Comparison of ENCODE assay signal across 3 cellular contexts in the genomic region with DNA sequence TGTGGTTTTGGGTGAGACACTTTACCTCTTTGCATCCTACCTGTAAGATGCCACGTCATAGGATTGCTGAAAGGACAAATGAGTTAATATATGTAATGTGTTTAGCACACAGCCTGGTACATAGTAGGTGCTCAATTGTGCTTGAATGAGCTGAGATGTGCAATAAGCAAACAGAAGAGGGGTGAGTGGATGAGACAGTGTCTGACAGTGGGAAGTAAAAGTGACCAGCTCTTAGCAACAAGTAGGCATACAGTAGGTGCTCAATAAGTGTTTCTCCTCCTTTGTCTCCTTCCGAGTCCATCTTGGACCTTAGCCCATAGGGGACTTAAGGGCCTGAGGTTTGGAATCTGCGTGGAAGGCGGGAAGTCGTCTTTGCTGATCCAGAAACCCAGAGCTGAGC.
A peak's percentile ranks its signal among the peaks of the same experiment; 100 is the strongest.
TF ChIP-seq lines count a peak whose summit lies in the region.

No MANE protein-coding gene starts in this region.

TF ChIP-seq in A549, 52 proteins besides CTCF, POLR2A, EP300 and RAD21:
- no peak for TF ChIP-seq MAZ (IDR thresholded peaks at IDR 0.05; ENCODE audit: borderline replicate concordance, low read depth, low read length)
- TF ChIP-seq, protein P1, sequence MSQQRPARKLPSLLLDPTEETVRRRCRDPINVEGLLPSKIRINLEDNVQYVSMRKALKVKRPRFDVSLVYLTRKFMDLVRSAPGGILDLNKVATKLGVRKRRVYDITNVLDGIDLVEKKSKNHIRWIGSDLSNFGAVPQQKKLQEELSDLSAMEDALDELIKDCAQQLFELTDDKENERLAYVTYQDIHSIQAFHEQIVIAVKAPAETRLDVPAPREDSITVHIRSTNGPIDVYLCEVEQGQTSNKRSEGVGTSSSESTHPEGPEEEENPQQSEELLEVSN (IDR thresholded peaks at IDR 0.05; ENCODE audit: borderline replicate concordance, low read depth), result no peak
- no peak for TF ChIP-seq SMC3 (IDR thresholded peaks at IDR 0.05)
- TF ChIP-seq, protein P2, sequence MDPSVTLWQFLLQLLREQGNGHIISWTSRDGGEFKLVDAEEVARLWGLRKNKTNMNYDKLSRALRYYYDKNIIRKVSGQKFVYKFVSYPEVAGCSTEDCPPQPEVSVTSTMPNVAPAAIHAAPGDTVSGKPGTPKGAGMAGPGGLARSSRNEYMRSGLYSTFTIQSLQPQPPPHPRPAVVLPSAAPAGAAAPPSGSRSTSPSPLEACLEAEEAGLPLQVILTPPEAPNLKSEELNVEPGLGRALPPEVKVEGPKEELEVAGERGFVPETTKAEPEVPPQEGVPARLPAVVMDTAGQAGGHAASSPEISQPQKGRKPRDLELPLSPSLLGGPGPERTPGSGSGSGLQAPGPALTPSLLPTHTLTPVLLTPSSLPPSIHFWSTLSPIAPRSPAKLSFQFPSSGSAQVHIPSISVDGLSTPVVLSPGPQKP (IDR thresholded peaks at IDR 0.05; ENCODE audit: low read depth, low read length), result no peak
- TF ChIP-seq HEYL (CRISPR knock-in tag; IDR thresholded peaks at IDR 0.05), result no peak
- TF ChIP-seq CBX2 (IDR thresholded peaks at IDR 0.05; ENCODE audit: borderline replicate concordance, low read depth), result no peak

TF ChIP-seq in IMR-90, 13 proteins besides CTCF, POLR2A, EP300 and RAD21:
- TF ChIP-seq FOS (IDR thresholded peaks at IDR 0.05; ENCODE audit: low read depth, low read length), result no peak
- no peak for TF ChIP-seq MAZ (IDR thresholded peaks at IDR 0.05; ENCODE audit: borderline replicate concordance, low read depth, low read length)
- no peak for TF ChIP-seq BHLHE40 (IDR thresholded peaks at IDR 0.05; ENCODE audit: low read depth, low read length)
- TF ChIP-seq SMC3 (IDR thresholded peaks at IDR 0.05; ENCODE audit: low read depth, low read length), result no peak
- TF ChIP-seq, protein P2 (IDR thresholded peaks at IDR 0.05; ENCODE audit: borderline replicate concordance, low read depth, low read length), result no peak
- no peak for TF ChIP-seq CEBPB (IDR thresholded peaks at IDR 0.05; ENCODE audit: low read depth, low read length)
- no peak for TF ChIP-seq MAFK (IDR thresholded peaks at IDR 0.05; ENCODE audit: low read depth, low read length)
TF ChIP-seq in IMR-90: peak in this region for 0.

TF ChIP-seq in HepG2, 621 proteins besides CTCF, POLR2A, EP300 and RAD21 (continues in another document):
- TF ChIP-seq ARNT (IDR thresholded peaks at IDR 0.05) (no peak), STAT6 (CRISPR knock-in tag; IDR thresholded peaks at IDR 0.05; ENCODE audit: borderline replicate concordance) (no peak), ZNF563 (CRISPR knock-in tag; IDR thresholded peaks at IDR 0.05) (no peak), ATF1 (CRISPR knock-in tag; IDR thresholded peaks at IDR 0.05) (no peak), HMG20A (CRISPR knock-in tag; IDR thresholded peaks at IDR 0.05; ENCODE audit: borderline replicate concordance) (no peak), TCF12 (IDR thresholded peaks at IDR 0.05) (no peak), TCF12 (CRISPR knock-in tag; IDR thresholded peaks at IDR 0.05) (no peak), RXRB (CRISPR knock-in tag; IDR thresholded peaks at IDR 0.05; ENCODE audit: borderline replicate concordance) (no peak), TFDP2 (CRISPR knock-in tag; IDR thresholded peaks at IDR 0.05) (no peak), KDM1A (CRISPR knock-in tag; IDR thresholded peaks at IDR 0.05) (0 out of 2 replicates have a peak, but pooled peaks have one; percentile 20), ZNF557 (CRISPR knock-in tag; IDR thresholded peaks at IDR 0.05) (no peak), AHR (CRISPR knock-in tag; IDR thresholded peaks at IDR 0.05) (no peak), ZFP82 (CRISPR knock-in tag; IDR thresholded peaks at IDR 0.05; ENCODE audit: borderline replicate concordance) (no peak), LBX2 (CRISPR knock-in tag; IDR thresholded peaks at IDR 0.05; ENCODE audit: borderline replicate concordance) (no peak), ZNF274 (CRISPR knock-in tag; IDR thresholded peaks at IDR 0.05) (no peak), PAX8 (CRISPR knock-in tag; IDR thresholded peaks at IDR 0.05; ENCODE audit: borderline replicate concordance) (no peak), ETV5 (CRISPR knock-in tag; IDR thresholded peaks at IDR 0.05; ENCODE audit: borderline replicate concordance) (peak; percentile 27; the same call in 1 of the 2 replicates), ZNF781 (CRISPR knock-in tag; IDR thresholded peaks at IDR 0.05; ENCODE audit: borderline replicate concordance, not compliant biosample characterization) (no peak), ZNF777 (CRISPR knock-in tag; IDR thresholded peaks at IDR 0.05) (no peak), MTF2 (CRISPR knock-in tag; IDR thresholded peaks at IDR 0.05; ENCODE audit: borderline replicate concordance) (no peak), MBD4 (IDR thresholded peaks at IDR 0.05; ENCODE audit: borderline replicate concordance, low read length) (no peak), ZNF530 (CRISPR knock-in tag; IDR thresholded peaks at IDR 0.05; ENCODE audit: low read depth) (no peak), CHCHD3 (CRISPR knock-in tag; IDR thresholded peaks at IDR 0.05) (no peak), BORCS8-MEF2B (CRISPR knock-in tag; IDR thresholded peaks at IDR 0.05) (no peak), ZNF589 (CRISPR knock-in tag; conservative IDR thresholded peaks at IDR 0.05) (no peak), DMAP1 (CRISPR knock-in tag; IDR thresholded peaks at IDR 0.05) (no peak), ZKSCAN1 (IDR thresholded peaks at IDR 0.05; ENCODE audit: low read length) (peak; percentile 86), ZIK1 (CRISPR knock-in tag; IDR thresholded peaks at IDR 0.05; ENCODE audit: borderline replicate concordance, low read depth) (no peak), RBM22 (optimal IDR thresholded peaks at IDR 0.05; ENCODE audit: low read length) (no peak), ZNF430 (CRISPR knock-in tag; IDR thresholded peaks at IDR 0.05) (no peak), ZNF510 (CRISPR knock-in tag; IDR thresholded peaks at IDR 0.05; ENCODE audit: low read depth) (no peak), LCORL (IDR thresholded peaks at IDR 0.05) (no peak), LCORL (CRISPR knock-in tag; IDR thresholded peaks at IDR 0.05) (peak; percentile 34; the same call in 1 of the 2 replicates), ZNF713 (CRISPR knock-in tag; IDR thresholded peaks at IDR 0.05) (no peak), DBP (CRISPR knock-in tag; IDR thresholded peaks at IDR 0.05; ENCODE audit: not compliant biosample characterization) (no peak), SOX6 (IDR thresholded peaks at IDR 0.05) (no peak), SOX6 (CRISPR knock-in tag; IDR thresholded peaks at IDR 0.05) (no peak)
- TF ChIP-seq, protein P3, sequence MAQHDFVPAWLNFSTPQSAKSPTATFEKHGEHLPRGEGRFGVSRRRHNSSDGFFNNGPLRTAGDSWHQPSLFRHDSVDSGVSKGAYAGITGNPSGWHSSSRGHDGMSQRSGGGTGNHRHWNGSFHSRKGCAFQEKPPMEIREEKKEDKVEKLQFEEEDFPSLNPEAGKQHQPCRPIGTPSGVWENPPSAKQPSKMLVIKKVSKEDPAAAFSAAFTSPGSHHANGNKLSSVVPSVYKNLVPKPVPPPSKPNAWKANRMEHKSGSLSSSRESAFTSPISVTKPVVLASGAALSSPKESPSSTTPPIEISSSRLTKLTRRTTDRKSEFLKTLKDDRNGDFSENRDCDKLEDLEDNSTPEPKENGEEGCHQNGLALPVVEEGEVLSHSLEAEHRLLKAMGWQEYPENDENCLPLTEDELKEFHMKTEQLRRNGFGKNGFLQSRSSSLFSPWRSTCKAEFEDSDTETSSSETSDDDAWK (CRISPR knock-in tag; IDR thresholded peaks at IDR 0.05), result no peak
- TF ChIP-seq, protein P4, sequence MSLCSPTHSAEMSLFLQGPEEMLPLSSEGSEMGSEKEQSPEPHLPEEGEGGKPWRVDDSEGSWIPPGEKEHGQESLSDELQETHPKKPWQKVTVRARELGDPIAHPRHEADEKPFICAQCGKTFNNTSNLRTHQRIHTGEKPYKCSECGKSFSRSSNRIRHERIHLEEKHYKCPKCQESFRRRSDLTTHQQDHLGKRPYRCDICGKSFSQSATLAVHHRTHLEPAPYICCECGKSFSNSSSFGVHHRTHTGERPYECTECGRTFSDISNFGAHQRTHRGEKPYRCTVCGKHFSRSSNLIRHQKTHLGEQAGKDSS (CRISPR knock-in tag; IDR thresholded peaks at IDR 0.05; ENCODE audit: borderline replicate concordance, low read depth), result no peak
- TF ChIP-seq, protein P5, sequence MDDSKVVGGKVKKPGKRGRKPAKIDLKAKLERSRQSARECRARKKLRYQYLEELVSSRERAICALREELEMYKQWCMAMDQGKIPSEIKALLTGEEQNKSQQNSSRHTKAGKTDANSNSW (CRISPR knock-in tag; IDR thresholded peaks at IDR 0.05; ENCODE audit: borderline replicate concordance), result 0 out of 2 replicates have a peak, but pooled peaks have one; percentile 70
- TF ChIP-seq, protein P6, sequence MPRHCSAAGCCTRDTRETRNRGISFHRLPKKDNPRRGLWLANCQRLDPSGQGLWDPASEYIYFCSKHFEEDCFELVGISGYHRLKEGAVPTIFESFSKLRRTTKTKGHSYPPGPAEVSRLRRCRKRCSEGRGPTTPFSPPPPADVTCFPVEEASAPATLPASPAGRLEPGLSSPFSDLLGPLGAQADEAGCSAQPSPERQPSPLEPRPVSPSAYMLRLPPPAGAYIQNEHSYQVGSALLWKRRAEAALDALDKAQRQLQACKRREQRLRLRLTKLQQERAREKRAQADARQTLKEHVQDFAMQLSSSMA (CRISPR knock-in tag; IDR thresholded peaks at IDR 0.05), result 0 out of 2 replicates have a peak, but pooled peaks have one; percentile 27
